ENCODE assay signal across 2 cellular contexts in genomic region chr19:15944401-15944800, GRCh38.
A peak's percentile ranks its signal among the peaks of the same experiment; 100 is the strongest.
TF ChIP-seq lines count a peak whose summit lies in the region.

No MANE protein-coding gene starts in this region.

TF ChIP-seq in HepG2, 621 proteins besides CTCF, POLR2A, EP300 and RAD21:
- TF ChIP-seq ZNF850 (CRISPR knock-in tag; conservative IDR thresholded peaks at IDR 0.05) (peak; percentile 99), ZNF124 (CRISPR knock-in tag; IDR thresholded peaks at IDR 0.05) (no peak)

TF ChIP-seq in K562, 482 proteins besides CTCF, POLR2A, EP300 and RAD21:
- TF ChIP-seq ZNF121 (CRISPR knock-in tag; conservative IDR thresholded peaks at IDR 0.05): no peak
- TF ChIP-seq TRIM28 (IDR thresholded peaks at IDR 0.05): peak; percentile 85; the same call in 1 of the 2 replicates
- no peak for TF ChIP-seq GATAD2A (IDR thresholded peaks at IDR 0.05)
- no peak for TF ChIP-seq PREB (CRISPR knock-in tag; IDR thresholded peaks at IDR 0.05)
- peak in 1 of 2 experiments; percentile 65; a peak in 1 of 3 replicates for TF ChIP-seq CBX3 (IDR thresholded peaks at IDR 0.05; ENCODE audit: borderline replicate concordance in 1 of 2, low read length in 2 of 2)
- TF ChIP-seq SNRNP70 (optimal IDR thresholded peaks at IDR 0.05; ENCODE audit: low read depth, low read length): no peak
- TF ChIP-seq HLTF (IDR thresholded peaks at IDR 0.05): peak; percentile 99
- TF ChIP-seq TCF3 (CRISPR knock-in tag; IDR thresholded peaks at IDR 0.05): no peak
- no peak for TF ChIP-seq ARID3B (CRISPR knock-in tag; IDR thresholded peaks at IDR 0.05; ENCODE audit: borderline replicate concordance)
- TF ChIP-seq RBM25 (IDR thresholded peaks at IDR 0.05; ENCODE audit: low read depth, low read length, severe bottlenecking): peak; percentile 76
- TF ChIP-seq ZNF280B (CRISPR knock-in tag; IDR thresholded peaks at IDR 0.05): peak; percentile 81
